Comparison of ENCODE assay signal across 21 cellular contexts in the genomic region with DNA sequence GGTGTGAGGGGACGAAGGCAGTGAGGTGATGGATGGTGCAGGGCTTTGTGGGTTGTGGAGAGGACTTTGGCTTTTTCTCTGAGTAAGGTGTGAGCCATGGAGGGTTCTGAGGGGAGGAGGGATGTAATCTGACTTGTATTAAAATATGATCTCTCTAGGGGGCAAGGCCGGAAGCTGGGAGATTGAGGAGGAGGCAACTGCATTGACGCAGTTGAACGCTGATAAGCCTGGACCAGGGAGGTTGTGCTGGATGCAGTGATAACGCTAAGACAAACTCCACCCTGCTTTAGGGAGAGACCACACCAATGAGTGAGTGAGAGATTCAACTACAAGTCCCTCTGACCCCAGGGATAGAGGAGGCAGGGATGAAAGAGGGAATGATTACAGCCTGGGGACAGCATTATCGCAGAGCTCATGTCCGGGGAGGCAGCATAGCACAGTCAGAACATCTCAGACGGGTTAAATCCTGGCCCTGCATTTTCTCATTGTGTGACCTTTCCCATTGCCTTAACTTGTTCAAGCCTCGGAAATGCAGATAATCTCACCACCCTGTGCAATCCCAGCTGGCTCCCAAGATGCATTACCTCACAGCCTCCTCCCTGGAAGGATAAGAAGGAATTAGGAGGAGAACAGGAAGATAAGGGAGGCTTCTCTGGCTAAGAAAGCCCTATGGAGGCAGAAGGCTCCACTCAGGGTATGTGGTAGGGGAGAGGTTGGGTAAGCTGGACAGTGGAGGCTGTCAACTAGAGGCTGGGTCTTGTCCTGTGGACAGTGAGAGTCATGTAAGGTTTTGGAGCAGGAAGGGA.
"Had no signal": no experiment of that assay in that cellular context is flagged by ENCODE, and none has a peak within 500 bp of the region (broad histone marks: within the 10 kb centered on the region; RNA-seq: fewer than 3 reads in every experiment).

No MANE protein-coding gene starts in this region.

- H3K27ac ChIP-seq: brain microvascular endothelial cell, epithelial cell of prostate, gastroesophageal sphincter, neural progenitor cell, pancreas, SK-N-MC, tibial nerve had no signal

- H3K4me3 ChIP-seq: gastroesophageal sphincter, heart right ventricle, neural progenitor cell, pancreas, SK-N-MC, tibial nerve had no signal

- H3K27me3 ChIP-seq: brain microvascular endothelial cell, neural progenitor cell, pancreas, tibial nerve had no signal

- DNase-seq: activated CD4-positive, alpha-beta T cell treated with anti-CD3 and anti-CD28 coated beads for 4 hours; activated CD8-positive, alpha-beta memory T cell treated with anti-CD3 and anti-CD28 coated beads, Interleukin-2, amount 50 U/mL, for 48 hours; activated CD8-positive, alpha-beta T cell treated with anti-CD3 and anti-CD28 coated beads, Interleukin-2, amount 10 ng/mL, durations not matched to agents 7 days and 5 days; activated gamma-delta T cell treated with Interleukin-2 at 50 U/mL for 16 hours; activated T-cell treated with anti-CD3 and anti-CD28 coated beads, Interleukin-2, amount 50 U/mL, for 72 hours; brain microvascular endothelial cell; dermis blood vessel endothelial cell; heart right ventricle; left colon; mammary epithelial cell; naive B cell; pancreas; stimulated activated CD4-positive, alpha-beta T cell treated with anti-CD3 and anti-CD28 coated beads, Interleukin-2, amount 100 ng/mL, for 48 hours; stimulated activated naive B cell treated with anti-CD40 and anti-IgM and Interleukin-4, amounts not matched to agents 10 μg/mL and 1 μg/mL and 100 μg/mL, for 72 hours; T-cell; T-helper 9 cell had no signal

- H3K36me3 ChIP-seq: brain microvascular endothelial cell, gastroesophageal sphincter, heart right ventricle, neural progenitor cell, pancreas, tibial nerve had no signal

- H3K9me3 ChIP-seq: heart right ventricle, pancreas had no signal

- H3K4me1 ChIP-seq: gastroesophageal sphincter, heart right ventricle, neural progenitor cell, pancreas, tibial nerve had no signal

- ATAC-seq: activated CD8-positive, alpha-beta T cell treated with anti-CD3 and anti-CD28 coated beads, Interleukin-2, amount 10 ng/mL, durations not matched to agents 7 days and 5 days; activated T-cell treated with anti-CD3 and anti-CD28 coated beads, Interleukin-2, amount 50 U/mL, for 72 hours; gastroesophageal sphincter; left colon; pancreas; stimulated activated naive B cell treated with anti-CD40 and anti-IgM and Interleukin-4, amounts not matched to agents 10 μg/mL and 1 μg/mL and 100 μg/mL, for 72 hours; T-cell had no signal
